Comparison of ENCODE assay signal across 20 cellular contexts in genomic region chr12:122515275-122515674, GRCh38.
"Had no signal": no experiment of that assay in that cellular context is flagged by ENCODE, and none has a peak within 500 bp of the region (broad histone marks: within the 10 kb centered on the region; RNA-seq: fewer than 3 reads in every experiment).

No MANE protein-coding gene starts in this region.

- FAIRE-seq: bronchial epithelial cell, endothelial cell of umbilical vein had no signal

- DNase-seq: activated B cell treated with CpG ODN at 0.5 μM for 24 hours; activated CD4-positive, alpha-beta T cell treated with anti-CD3 and anti-CD28 coated beads for 48 hours; activated naive CD4-positive, alpha-beta T cell treated with anti-CD3 and anti-CD28 coated beads, Interleukin-2, amount 10 ng/mL, durations not matched to agents 7 days and 5 days; adrenal gland; effector CD8-positive, alpha-beta T cell; immature natural killer cell; kidney glomerular epithelial cell; left ventricle myocardium superior; occipital lobe; stomach; trophoblast cell had no signal

- H3K4me3 ChIP-seq: adrenal gland, esophagus muscularis mucosa, gastroesophageal sphincter, prostate gland, right atrium auricular region, stomach had no signal

- H3K27me3 Mint-ChIP-seq: activated B cell treated with CpG ODN at 0.5 μM for 24 hours; activated naive CD4-positive, alpha-beta T cell treated with anti-CD3 and anti-CD28 coated beads, Interleukin-2, amount 10 ng/mL, durations not matched to agents 7 days and 5 days; activated T-helper 17 cell treated with anti-CD3 and anti-CD28 coated beads, Interleukin-2, amount 50 U/mL, for 72 hours; dendritic cell treated with granulocyte-macrophage colony-stimulating factor and Interleukin-4, amounts not matched to agents 40 ng/mL and 50 ng/mL, for 4 days had no signal

- H3K4me3 Mint-ChIP-seq: activated B cell treated with CpG ODN at 0.5 μM for 24 hours; activated naive CD4-positive, alpha-beta T cell treated with anti-CD3 and anti-CD28 coated beads, Interleukin-2, amount 10 ng/mL, durations not matched to agents 7 days and 5 days; activated T-helper 17 cell treated with anti-CD3 and anti-CD28 coated beads, Interleukin-2, amount 50 U/mL, for 72 hours; dendritic cell treated with granulocyte-macrophage colony-stimulating factor and Interleukin-4, amounts not matched to agents 40 ng/mL and 50 ng/mL, for 4 days; immature natural killer cell; T-helper 2 cell treated with Interferon-gamma antibody and Interleukin-4, amounts not matched to agents 5 μg/mL and 100 μg/mL, for 36 hours had no signal

- H3K27me3 ChIP-seq: adrenal gland, esophagus muscularis mucosa, gastroesophageal sphincter, right atrium auricular region, stomach had no signal

- H3K27ac ChIP-seq: adrenal gland, esophagus muscularis mucosa, gastroesophageal sphincter, prostate gland, right atrium auricular region, stomach had no signal

- H3K9me3 ChIP-seq: adrenal gland, esophagus muscularis mucosa, gastroesophageal sphincter, prostate gland, right atrium auricular region, stomach had no signal

- ATAC-seq: activated T-helper 17 cell treated with anti-CD3 and anti-CD28 coated beads, Interleukin-2, amount 50 U/mL, for 72 hours; gastroesophageal sphincter; left ventricle myocardium superior had no signal

- H3K9me3 Mint-ChIP-seq: activated B cell treated with CpG ODN at 0.5 μM for 24 hours; activated naive CD4-positive, alpha-beta T cell treated with anti-CD3 and anti-CD28 coated beads, Interleukin-2, amount 10 ng/mL, durations not matched to agents 7 days and 5 days; activated T-helper 17 cell treated with anti-CD3 and anti-CD28 coated beads, Interleukin-2, amount 50 U/mL, for 72 hours; dendritic cell treated with granulocyte-macrophage colony-stimulating factor and Interleukin-4, amounts not matched to agents 40 ng/mL and 50 ng/mL, for 4 days; immature natural killer cell; T-helper 2 cell treated with Interferon-gamma antibody and Interleukin-4, amounts not matched to agents 5 μg/mL and 100 μg/mL, for 36 hours had no signal

- H3K4me1 ChIP-seq: prostate gland had no signal

- H3K27ac Mint-ChIP-seq: activated B cell treated with CpG ODN at 0.5 μM for 24 hours; activated naive CD4-positive, alpha-beta T cell treated with anti-CD3 and anti-CD28 coated beads, Interleukin-2, amount 10 ng/mL, durations not matched to agents 7 days and 5 days; activated T-helper 17 cell treated with anti-CD3 and anti-CD28 coated beads, Interleukin-2, amount 50 U/mL, for 72 hours; dendritic cell treated with granulocyte-macrophage colony-stimulating factor and Interleukin-4, amounts not matched to agents 40 ng/mL and 50 ng/mL, for 4 days; T-helper 2 cell treated with Interferon-gamma antibody and Interleukin-4, amounts not matched to agents 5 μg/mL and 100 μg/mL, for 36 hours had no signal
